Comparison of ENCODE assay signal across 8 cellular contexts in genomic region chr14:64715628-64716412, GRCh38. TPM values are rescaled to one million over a fixed set of nuclear protein-coding genes. Genes with fewer than 3 reads are reported as not detected.
DNase-seq lines count a peak whose midpoint lies in the region; ATAC-seq and TF ChIP-seq lines count a peak whose summit lies in the region.

No MANE protein-coding gene starts in this region.

- WGBS in spleen, 5 donors, result 72 to 84% (median 74%) methylated on average over 20 to 22 of the region's 22 CpGs

- H3K4me3 ChIP-seq in coronary artery (peak overlapping the region; percentile 71), spleen (peak overlapping the region in 2 of 8 donors; percentile 23 to 46)

- intact Hi-C loops in left colon (cut with DNase I, micrococcal nuclease), result no loop called here
- intact Hi-C loops in spleen (cut with DNase I; ENCODE audit: low total_unique reads), result no loop called here

- H3K36me3 ChIP-seq in spleen, result no peaks in the 10 kb centered on the region

- in situ Hi-C loops in GM13977 (cut with MboI; ENCODE audit: low pct_unique_long_range_greater_than_20kb, low sequenced_read_pairs, unreplicated experiment), result no loop called here

- TF ChIP-seq RAD21 in Ishikawa (IDR thresholded peaks at IDR 0.05; ENCODE audit: low read depth), result no peak; the same call in 1 of the 2 replicates

- peak overlapping the region; percentile 86 to 96 for H3K27ac ChIP-seq in coronary artery
- H3K27ac ChIP-seq in spleen, result peak overlapping the region in 6 of 8 donors; percentile 33 to 85 (median 58)

- no peaks in the 10 kb centered on the region for H3K27me3 ChIP-seq in spleen (replicated peaks in 1 of 7)

- TF ChIP-seq POLR2A in spleen (IDR thresholded peaks at IDR 0.05), result no peak

- ATAC-seq in left colon, result peak; percentile 18
- ATAC-seq in omental fat pad (ENCODE audit: low FRiP score), result no peak

- H3K4me1 ChIP-seq in spleen, result peaks cover 7 to 80% (median 58%) of the 10 kb centered on the region in 6 donors

- TF ChIP-seq CTCF in coronary artery (IDR thresholded peaks at IDR 0.05) (no peak), spleen (IDR thresholded peaks at IDR 0.05 in 8 of 11, conservative IDR thresholded peaks at IDR 0.05 in 3 of 11) (no peak), omental fat pad (IDR thresholded peaks at IDR 0.05) (no peak), GM13977 (IDR thresholded peaks at IDR 0.05; ENCODE audit: extremely low read depth, insufficient read depth, missing control alignments) (no peak)

- peak; percentile 30; the same call in 1 of the 2 replicates for TF ChIP-seq EP300 in Ishikawa (IDR thresholded peaks at IDR 0.05; ENCODE audit: borderline replicate concordance)

- H3K9me3 ChIP-seq in spleen, result peaks cover 0 to 23% (median 13%) of the 10 kb centered on the region in 8 donors

- DNase-seq in coronary artery (ENCODE audit: low spot score) (peak; percentile 73), left colon (peak; percentile 42 to 60), spleen (no peak), hepatic stellate cell (ENCODE audit: low spot score) (no peak), omental fat pad (ENCODE audit: low spot score) (no peak), GM13977 (ENCODE audit: low spot score) (no peak)
- no peak for DNase-seq in activated CD4-positive, alpha-beta T cell treated with anti-CD3 and anti-CD28 coated beads for 4 hours

TF ChIP-seq in Ishikawa, 13 proteins besides CTCF, POLR2A, EP300 and RAD21:
- TF ChIP-seq FOXM1 (IDR thresholded peaks at IDR 0.05; ENCODE audit: borderline replicate concordance, low read depth) (0 out of 2 replicates have a peak, but pooled peaks have one; percentile 15), TCF12 (IDR thresholded peaks at IDR 0.05; ENCODE audit: low read depth) (no peak), TEAD4 (IDR thresholded peaks at IDR 0.05) (peak; percentile 52; the same call in 1 of the 2 replicates)

RNA-seq across cellular contexts. Expression of gene PLEKHG3, which starts 11.6 kb away (rescaled TPM):
- total RNA-seq in left colon (10 to 100 TPM; 79.3 to 90.1 TPM), spleen (10 to 100 TPM; 31.5 to 77.7 (median 56.2) TPM), omental fat pad (10 to 100 TPM; 29.6 to 45.9 (median 37.5) TPM)
- polyA plus RNA-seq in spleen, result 10 to 100 TPM in 2 of 3 donors, 1 to 10 TPM in 1; 4.5 to 17.1 (median 12.3) TPM

Comparison
In these comparisons a context has a peak if more than half of its experiments do, and no peak if none do; other contexts are left out.
1. DNase-seq: peak in coronary artery (single experiment) and left colon (2 of 2); none in spleen (single experiment), hepatic stellate cell (single experiment), omental fat pad (single experiment), activated CD4-positive, alpha-beta T cell treated with anti-CD3 and anti-CD28 coated beads for 4 hours (0 of 2) and GM13977 (single experiment).